In the genomic region with DNA sequence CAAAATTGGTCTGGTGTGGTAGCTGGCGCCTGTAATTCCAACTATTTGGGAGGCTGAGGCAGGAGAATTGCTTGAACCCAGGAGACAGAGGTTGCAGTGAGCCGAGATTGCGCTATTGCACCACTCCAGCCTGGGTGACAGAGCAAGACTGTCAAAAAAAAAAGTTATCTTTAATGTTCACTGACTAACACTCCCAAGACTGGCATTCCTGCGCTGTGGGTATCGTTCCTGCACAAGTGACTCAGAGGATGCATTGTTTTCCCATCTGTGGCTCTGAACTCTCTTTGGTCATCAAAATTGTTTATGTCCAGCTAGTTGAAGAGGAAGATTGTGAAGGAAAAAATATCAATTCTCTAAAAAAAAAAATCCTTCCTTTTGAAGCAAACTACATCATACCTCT, we compare ENCODE assay signal across 26 cellular contexts.
"Had no signal": no experiment of that assay in that cellular context is flagged by ENCODE, and none has a peak within 500 bp of the region (broad histone marks: within the 10 kb centered on the region; RNA-seq: fewer than 3 reads in every experiment).

No MANE protein-coding gene starts in this region.

- H3K36me3 ChIP-seq: esophagus muscularis mucosa, heart right ventricle, pancreas, prostate gland, sigmoid colon, stomach, tibial artery had no signal

- DNase-seq: activated CD4-positive, alpha-beta T cell treated with anti-CD3 and anti-CD28 coated beads for 36 hours; activated CD4-positive, CD25-positive, alpha-beta regulatory T cell; activated CD8-positive, alpha-beta memory T cell treated with anti-CD3 and anti-CD28 coated beads, Interleukin-2, amount 10 ng/mL, durations not matched to agents 7 days and 5 days; activated CD8-positive, alpha-beta T cell treated with anti-CD3 and anti-CD28 coated beads, Interleukin-2, amount 10 ng/mL, durations not matched to agents 7 days and 5 days; activated naive CD4-positive, alpha-beta T cell treated with anti-CD3 and anti-CD28 coated beads for 36 hours; activated naive CD8-positive, alpha-beta T cell treated with anti-CD3 and anti-CD28 coated beads, Interleukin-2, amount 10 ng/mL, durations not matched to agents 7 days and 5 days; activated T-cell treated with anti-CD3 and anti-CD28 coated beads, Interleukin-2, amount 50 U/mL, for 48 hours; body of pancreas; caudate nucleus; endodermal cell; foreskin keratinocyte; heart right ventricle; islet precursor cell; left cardiac atrium; mammary epithelial cell; naive thymus-derived CD4-positive, alpha-beta T cell; nucleus accumbens; pancreas; sigmoid colon; stimulated activated CD4-positive, alpha-beta T cell treated with anti-CD3 and anti-CD28 coated beads, Interleukin-1b, Interleukin-23, amount 100 ng/mL, for 48 hours; stimulated activated naive B cell treated with anti-CD40 and anti-IgM and Interleukin-4, amounts not matched to agents 10 μg/mL and 1 μg/mL and 100 μg/mL, for 72 hours; stomach; tibial artery had no signal

- H3K4me3 ChIP-seq: body of pancreas, esophagus muscularis mucosa, heart right ventricle, pancreas, prostate gland, sigmoid colon, smooth muscle cell, stomach, tibial artery had no signal

- H3K27me3 ChIP-seq: body of pancreas, esophagus muscularis mucosa, foreskin keratinocyte, pancreas, sigmoid colon, stomach, tibial artery had no signal
